Comparison of ENCODE assay signal across 9 cellular contexts in genomic region chr11:76577199-76577920, GRCh38.
DNase-seq lines count a peak whose midpoint lies in the region; ATAC-seq, FAIRE-seq and TF ChIP-seq lines count a peak whose summit lies in the region.
"Had no signal": no experiment of that assay in that cellular context is flagged by ENCODE, and none has a peak within 500 bp of the region (broad histone marks: within the 10 kb centered on the region; RNA-seq: fewer than 3 reads in every experiment).

No MANE protein-coding gene starts in this region.

- FAIRE-seq in kidney (lab: Jason Lieb, UNC): no peak

- H3K27ac Mint-ChIP-seq in HFFc6: peak overlapping the region; percentile 90
- H3K27ac Mint-ChIP-seq in stimulated activated naive B cell treated with anti-CD40 and anti-IgM and Interleukin-4, amounts not matched to agents 10 μg/mL and 1 μg/mL and 100 μg/mL, for 72 hours: peak overlapping the region; percentile 33

- intact Hi-C loops in kidney (cut with DNase I): no loop called here

- H3K27ac ChIP-seq in kidney (ENCODE audit: low read depth in 2 of 2, low read length in 2 of 2): peak overlapping the region; percentile 88 to 94
- H3K27ac ChIP-seq: VCaP had no signal

- peaks cover 13 to 15% of the 10 kb centered on the region in 2 donors for H3K4me1 ChIP-seq in kidney (ENCODE audit: control insufficient read depth in 1 of 2, insufficient read depth in 1 of 2, low read depth in 1 of 2, low read length in 2 of 2)

- H3K4me3 Mint-ChIP-seq in HFFc6: peak overlapping the region; percentile 33
- no peak overlapping the region for H3K4me3 Mint-ChIP-seq in stimulated activated naive B cell treated with anti-CD40 and anti-IgM and Interleukin-4, amounts not matched to agents 10 μg/mL and 1 μg/mL and 100 μg/mL, for 72 hours

- ATAC-seq in stimulated activated naive B cell treated with anti-CD40 and anti-IgM and Interleukin-4, amounts not matched to agents 10 μg/mL and 1 μg/mL and 100 μg/mL, for 72 hours (replicated peaks): no peak
- ATAC-seq in GM18867 (IDR thresholded peaks at IDR 0.05; ENCODE audit: unreplicated experiment): no peak

- no peaks in the 10 kb centered on the region; the same call in none of the 2 replicates for H3K27me3 Mint-ChIP-seq in HFFc6 (ENCODE audit: insufficient read depth)
- peaks cover 21 to 37% of the 10 kb centered on the region in 2 donors for H3K27me3 Mint-ChIP-seq in stimulated activated naive B cell treated with anti-CD40 and anti-IgM and Interleukin-4, amounts not matched to agents 10 μg/mL and 1 μg/mL and 100 μg/mL, for 72 hours

- peak overlapping the region in 1 of 2 donors; percentile 49 for H3K9ac ChIP-seq in kidney (ENCODE audit: low read length in 2 of 2)

- no peaks in the 10 kb centered on the region for H3K36me3 Mint-ChIP-seq in HFFc6 (ENCODE audit: low read depth)
- no peaks in the 10 kb centered on the region for H3K36me3 Mint-ChIP-seq in stimulated activated naive B cell treated with anti-CD40 and anti-IgM and Interleukin-4, amounts not matched to agents 10 μg/mL and 1 μg/mL and 100 μg/mL, for 72 hours

- TF ChIP-seq CTCF in HFFc6 (IDR thresholded peaks at IDR 0.05) (no peak), kidney (IDR thresholded peaks at IDR 0.05; ENCODE audit: borderline replicate concordance, extremely low read depth, insufficient read depth) (no peak)

- no peak overlapping the region for H3K4me3 ChIP-seq in kidney (ENCODE audit: low read length in 2 of 2)

- H3K9me3 ChIP-seq in kidney (ENCODE audit: control insufficient read depth in 1 of 2, low read length in 2 of 2): no peaks in the 10 kb centered on the region

- no peaks in the 10 kb centered on the region for H3K36me3 ChIP-seq in kidney (ENCODE audit: control insufficient read depth in 1 of 2, insufficient read depth in 2 of 2, low read length in 2 of 2)

- DNase-seq in HFFc6 (peak; percentile 88), astrocyte of the hippocampus (ENCODE audit: low read depth, low spot score) (peak; percentile 90), kidney (peak; percentile 92), pons (ENCODE audit: low spot score) (no peak), Ammon's horn (ENCODE audit: low spot score) (no peak)
- DNase-seq in stimulated activated naive B cell treated with anti-CD40 and anti-IgM and Interleukin-4, amounts not matched to agents 10 μg/mL and 1 μg/mL and 100 μg/mL, for 72 hours: no peak
- DNase-seq in activated CD4-positive, alpha-beta T cell treated with anti-CD3 and anti-CD28 coated beads, Interleukin-2, amount 50 U/mL, for 1 hour: no peak

- H3K4me1 Mint-ChIP-seq in HFFc6 (ENCODE audit: low read depth): peaks cover 62% of the 10 kb centered on the region
- peaks cover 8 to 29% of the 10 kb centered on the region in 2 donors for H3K4me1 Mint-ChIP-seq in stimulated activated naive B cell treated with anti-CD40 and anti-IgM and Interleukin-4, amounts not matched to agents 10 μg/mL and 1 μg/mL and 100 μg/mL, for 72 hours

- H3K9me3 Mint-ChIP-seq in HFFc6: no peaks in the 10 kb centered on the region
- H3K9me3 Mint-ChIP-seq in stimulated activated naive B cell treated with anti-CD40 and anti-IgM and Interleukin-4, amounts not matched to agents 10 μg/mL and 1 μg/mL and 100 μg/mL, for 72 hours: no peaks in the 10 kb centered on the region

Comparison
In these comparisons a context has a peak if more than half of its experiments do, and no peak if none do; other contexts are left out.
1. DNase-seq: peak in HFFc6 (single experiment), astrocyte of the hippocampus (single experiment) and kidney (single experiment); none in stimulated activated naive B cell treated with anti-CD40 and anti-IgM and Interleukin-4, amounts not matched to agents 10 μg/mL and 1 μg/mL and 100 μg/mL, for 72 hours (single experiment), pons (single experiment), activated CD4-positive, alpha-beta T cell treated with anti-CD3 and anti-CD28 coated beads, Interleukin-2, amount 50 U/mL, for 1 hour (single experiment) and Ammon's horn (single experiment).